Comparison of ENCODE assay signal across 8 cellular contexts in genomic region chr2:57497489-57498096, GRCh38.
A peak's percentile ranks its signal among the peaks of the same experiment; 100 is the strongest.
DNase-seq lines count a peak whose midpoint lies in the region; ATAC-seq, FAIRE-seq and TF ChIP-seq lines count a peak whose summit lies in the region.

No MANE protein-coding gene starts in this region.

- H3K4me2 ChIP-seq in mesendoderm (ENCODE audit: low read length), result no peak overlapping the region

- H3K4ac ChIP-seq in mesendoderm (ENCODE audit: low read depth, low read length), result no peak overlapping the region

- H3K27me3 ChIP-seq in A673 (replicated peaks; ENCODE audit: insufficient read depth, low read depth, low read length, poor library complexity) (no peaks in the 10 kb centered on the region), endocrine pancreas (ENCODE audit: control insufficient read depth, insufficient read depth, low read length) (no peaks in the 10 kb centered on the region), mesendoderm (ENCODE audit: insufficient read depth, low read length, poor library complexity) (no peaks in the 10 kb centered on the region), upper lobe of left lung (no peaks in the 10 kb centered on the region)

- H4K8ac ChIP-seq in mesendoderm (ENCODE audit: low read depth, low read length), result no peak overlapping the region

- H2BK120ac ChIP-seq in mesendoderm (ENCODE audit: low read depth, low read length), result no peak overlapping the region

- H3K36me3 ChIP-seq in A673 (ENCODE audit: insufficient read depth, low read length, poor library complexity, severe bottlenecking) (no peaks in the 10 kb centered on the region), endocrine pancreas (ENCODE audit: control insufficient read depth, insufficient read depth, low read length) (no peaks in the 10 kb centered on the region), mesendoderm (ENCODE audit: control insufficient read depth, insufficient read depth, low read length) (no peaks in the 10 kb centered on the region), upper lobe of left lung (no peaks in the 10 kb centered on the region)

- H2BK5ac ChIP-seq in mesendoderm (ENCODE audit: low read length), result no peak overlapping the region

- H3K23ac ChIP-seq in mesendoderm (ENCODE audit: low read length), result no peak overlapping the region

- H3K4me3 ChIP-seq in A673 (ENCODE audit: low read depth, low read length, poor library complexity, severe bottlenecking) (no peak overlapping the region), endocrine pancreas (ENCODE audit: control insufficient read depth, insufficient read depth, low read length) (no peak overlapping the region), mesendoderm (ENCODE audit: low read length) (no peak overlapping the region), upper lobe of left lung (no peak overlapping the region)

- no peak overlapping the region for H3K56ac ChIP-seq in mesendoderm (ENCODE audit: low read length)

- H3K9me3 ChIP-seq in A673 (ENCODE audit: low read depth, low read length, poor library complexity, severe bottlenecking) (no peaks in the 10 kb centered on the region), endocrine pancreas (ENCODE audit: control insufficient read depth, low read length) (no peaks in the 10 kb centered on the region), upper lobe of left lung (no peaks in the 10 kb centered on the region)

- no peak overlapping the region for H3K18ac ChIP-seq in mesendoderm (ENCODE audit: low read length)

- ATAC-seq in HG02678 (IDR thresholded peaks at IDR 0.05; ENCODE audit: unreplicated experiment) (peak; percentile 87), upper lobe of left lung (ENCODE audit: low FRiP score in 2 of 2) (peak; percentile 30 to 65)

- peak; percentile 64 for FAIRE-seq in GM12891 (lab: Jason Lieb, UNC)

- intact Hi-C loops in A673 (cut with micrococcal nuclease; ENCODE audit: unreplicated experiment), result loop anchor here (2.0 to 5.0 kb wide), 2 partner anchors 123 to 1315 kb away; partner anchors contain the start of gene CCDC85A

- BruUV-seq in A673 (replicated peaks; lab: Mats Ljungman, UMichigan), result no TSS peak

- no peak overlapping the region for H2BK15ac ChIP-seq in mesendoderm (replicated peaks; ENCODE audit: low read depth)

- no peaks in the 10 kb centered on the region for H3K79me2 ChIP-seq in mesendoderm (ENCODE audit: control insufficient read depth, insufficient read depth, low read length)

- DNase-seq in A673 (ENCODE audit: low spot score), result peak; percentile 68
- peak; percentile 1 for DNase-seq in GM12891 (ENCODE audit: insufficient read length, low spot score)
- DNase-seq in NCI-H1048 (lab: John Stamatoyannopoulos, UW), result peak; percentile 38
- peak; percentile 24 for DNase-seq in SK-N-DZ (ENCODE audit: low spot score)
- peak; percentile 53 for DNase-seq in mesendoderm
- DNase-seq in upper lobe of left lung, result peak in 1 of 2 donors; percentile 22

- CTCF ChIA-PET in A673 (lab: Charles Lee), result interaction anchor here (1.3 kb wide), 1 partner anchor 1314 kb away, joined by 7 read pairs; no protein-coding TSS in a partner anchor

- TF ChIP-seq EP300 in upper lobe of left lung (IDR thresholded peaks at IDR 0.05), result no peak

- no peak overlapping the region for H4K5ac ChIP-seq in mesendoderm (ENCODE audit: low read length)

- TF ChIP-seq CTCF in A673 (conservative IDR thresholded peaks at IDR 0.05; ENCODE audit: low read depth, low read length) (peak; percentile 89), upper lobe of left lung (IDR thresholded peaks at IDR 0.05) (peak; percentile 11 to 62 (median 48))

- H3K27ac ChIP-seq in A673 (ENCODE audit: low read depth, low read length, poor library complexity, severe bottlenecking) (no peak overlapping the region), mesendoderm (ENCODE audit: low read depth, low read length) (no peak overlapping the region), upper lobe of left lung (no peak overlapping the region)

- H3K4me1 ChIP-seq in A673 (ENCODE audit: insufficient read depth, low read length, poor library complexity, severe bottlenecking) (no peaks in the 10 kb centered on the region), endocrine pancreas (ENCODE audit: control insufficient read depth, insufficient read depth, low read length) (no peaks in the 10 kb centered on the region), mesendoderm (ENCODE audit: control insufficient read depth, low read depth, low read length) (no peaks in the 10 kb centered on the region), upper lobe of left lung (no peaks in the 10 kb centered on the region)

- peak overlapping the region; percentile 19 for H3K9ac ChIP-seq in endocrine pancreas (ENCODE audit: control insufficient read depth, insufficient read depth, low read length)
- H3K9ac ChIP-seq in mesendoderm (ENCODE audit: low read length), result no peak overlapping the region

- H2AK5ac ChIP-seq in mesendoderm (ENCODE audit: low read length), result no peak overlapping the region

- no peaks in the 10 kb centered on the region for H3K79me1 ChIP-seq in mesendoderm (ENCODE audit: low read length)

- TF ChIP-seq POLR2A in GM12891 (IDR thresholded peaks at IDR 0.05; ENCODE audit: low read depth, low read length) (no peak), upper lobe of left lung (IDR thresholded peaks at IDR 0.05) (no peak)

- POLR2A ChIA-PET in A673 (lab: Charles Lee; ENCODE audit: low non-redundant PET), result no interaction called here

- WGBS in mesendoderm (ENCODE audit: extremely low coverage, insufficient coverage, low lambda C conversion rate), result no CpG with 5 or more reads among the region's 3 CpGs
- 21 to 26% methylated on average over 3 of the region's 3 CpGs for WGBS in upper lobe of left lung, 2 donors

TF ChIP-seq in GM12891, 5 proteins besides CTCF, POLR2A, EP300 and RAD21:
- no peak for TF ChIP-seq PAX5 (IDR thresholded peaks at IDR 0.05; ENCODE audit: insufficient read depth, low read length, severe bottlenecking)
- TF ChIP-seq TAF1 (IDR thresholded peaks at IDR 0.05; ENCODE audit: low read depth, low read length), result no peak
- no peak for TF ChIP-seq POU2F2 (IDR thresholded peaks at IDR 0.05; ENCODE audit: low read depth, low read length)
- no peak for TF ChIP-seq POLR2AphosphoS5 (IDR thresholded peaks at IDR 0.05; ENCODE audit: low read depth, low read length)
- TF ChIP-seq SPI1 (IDR thresholded peaks at IDR 0.05; ENCODE audit: low read depth, low read length), result no peak
